Comparison of ENCODE assay signal across 2 cellular contexts in the genomic region with DNA sequence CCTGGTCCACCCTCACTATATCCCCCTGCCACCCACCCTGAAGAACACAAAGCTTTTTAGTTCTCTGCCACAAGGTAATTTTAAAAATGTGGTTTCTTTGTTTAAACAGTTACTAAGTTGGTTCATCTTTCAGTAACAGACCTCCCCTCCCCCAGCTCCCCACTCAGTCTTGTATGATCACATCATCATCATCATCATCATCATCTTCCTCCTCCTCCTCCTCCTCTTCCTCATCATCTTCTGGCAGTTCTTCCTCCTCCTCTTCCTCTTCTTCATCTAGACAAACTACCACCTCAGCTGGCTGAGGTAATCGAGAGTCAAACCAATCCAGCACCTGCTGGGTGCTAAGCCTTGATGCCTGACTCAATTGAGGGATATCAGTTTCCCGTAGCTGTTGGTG.
TF ChIP-seq lines count a peak whose summit lies in the region.

No MANE protein-coding gene starts in this region.

TF ChIP-seq in GM23338, 12 proteins besides CTCF, POLR2A, EP300 and RAD21:
- TF ChIP-seq POLR2AphosphoS5 (IDR thresholded peaks at IDR 0.05; ENCODE audit: low read depth): 0 out of 2 replicates have a peak, but pooled peaks have one; percentile 10
- no peak for TF ChIP-seq STAT1 (IDR thresholded peaks at IDR 0.05; ENCODE audit: unreplicated experiment)
- no peak for TF ChIP-seq ZNF114 (CRISPR knock-in tag; IDR thresholded peaks at IDR 0.05)
- TF ChIP-seq JUNB (IDR thresholded peaks at IDR 0.05; ENCODE audit: unreplicated experiment): no peak

TF ChIP-seq in K562, 482 proteins besides CTCF, POLR2A, EP300 and RAD21:
- 0 out of 2 replicates have a peak, but pooled peaks have one; percentile 32 for TF ChIP-seq MTA1 (IDR thresholded peaks at IDR 0.05; ENCODE audit: borderline replicate concordance)
- TF ChIP-seq ZNF431 (CRISPR knock-in tag; IDR thresholded peaks at IDR 0.05): no peak
- TF ChIP-seq NR2C1 (IDR thresholded peaks at IDR 0.05): no peak
- TF ChIP-seq NR2C1 (tag; IDR thresholded peaks at IDR 0.05): no peak
- no peak for TF ChIP-seq JUNB (CRISPR knock-in tag; conservative IDR thresholded peaks at IDR 0.05)
- no peak for TF ChIP-seq ZNF263 (CRISPR knock-in tag; IDR thresholded peaks at IDR 0.05; ENCODE audit: borderline replicate concordance)
